Comparison of ENCODE assay signal across 17 cellular contexts in genomic region chr22:27378343-27378800, GRCh38.
A peak's percentile ranks its signal among the peaks of the same experiment; 100 is the strongest.
DNase-seq lines count a peak whose midpoint lies in the region; ATAC-seq and TF ChIP-seq lines count a peak whose summit lies in the region.
"Had no signal": no experiment of that assay in that cellular context is flagged by ENCODE, and none has a peak within 500 bp of the region (broad histone marks: within the 10 kb centered on the region; RNA-seq: fewer than 3 reads in every experiment).

No MANE protein-coding gene starts in this region.

- H3K9me2 ChIP-seq in GM23338 (ENCODE audit: insufficient read depth) (no peaks in the 10 kb centered on the region), PC-9 (ENCODE audit: insufficient read depth) (no peaks in the 10 kb centered on the region)

- H3K27ac Mint-ChIP-seq in GM23338 = no peak overlapping the region
- peak overlapping the region; percentile 14 for H3K27ac Mint-ChIP-seq in progenitor cell of endocrine pancreas
- H3K27ac Mint-ChIP-seq: endodermal cell had no signal

- no peak overlapping the region for H3K4me3 Mint-ChIP-seq in GM23338
- no peak overlapping the region for H3K4me3 Mint-ChIP-seq in progenitor cell of endocrine pancreas (ENCODE audit: low read depth)
- H3K4me3 Mint-ChIP-seq: endodermal cell had no signal

- H3K4me1 ChIP-seq in GM23338 (ENCODE audit: insufficient read depth) (peaks cover 2% of the 10 kb centered on the region; the same call in 1 of the 2 replicates), PC-9 (replicated peaks; ENCODE audit: insufficient read depth) (no peaks in the 10 kb centered on the region)

- intact Hi-C loops in PC-9 (cut with micrococcal nuclease; ENCODE audit: unreplicated experiment) = no loop called here

- CTCF ChIA-PET in PC-9 (lab: Charles Lee) = interaction anchor here (0.9 kb wide), 1 partner anchor 700 kb away, joined by 4 read pairs; no protein-coding TSS in a partner anchor

- DNase-seq in GM23338 (ENCODE audit: low spot score) (no peak), PC-9 (no peak), fibroblast of villous mesenchyme (ENCODE audit: low read depth) (peak; percentile 8), progenitor cell of endocrine pancreas (ENCODE audit: low spot score, unreplicated experiment) (no peak), NCI-H2107 (lab: John Stamatoyannopoulos, UW) (no peak), SK-N-DZ (ENCODE audit: low spot score) (no peak)
- DNase-seq: cerebellar nuclear complex, endodermal cell, HCEC 1CT, hippocampal formation, KG1, SIG-M5 had no signal

- ATAC-seq in GM23338 (peak; percentile 29; the same call in 1 of the 3 replicates), GM18498 (IDR thresholded peaks at IDR 0.05; ENCODE audit: unreplicated experiment) (no peak), GM19395 (IDR thresholded peaks at IDR 0.05; ENCODE audit: unreplicated experiment) (no peak)

- H3K36me3 Mint-ChIP-seq in GM23338 (ENCODE audit: low read depth) (no peaks in the 10 kb centered on the region), progenitor cell of endocrine pancreas (ENCODE audit: insufficient read depth) (no peaks in the 10 kb centered on the region)

- H3K4me1 Mint-ChIP-seq in GM23338 = peaks cover 19% of the 10 kb centered on the region
- H3K4me1 Mint-ChIP-seq in progenitor cell of endocrine pancreas (ENCODE audit: low read depth) = no peaks in the 10 kb centered on the region

- H3K27ac ChIP-seq in GM23338 (ENCODE audit: low read depth) = no peak overlapping the region
- H3K27ac ChIP-seq in PC-9 = no peak overlapping the region
- H3K27ac ChIP-seq: thoracic aorta had no signal

- no peaks in the 10 kb centered on the region for H3K27me3 ChIP-seq in GM23338 (ENCODE audit: insufficient read depth)
- no peaks in the 10 kb centered on the region for H3K27me3 ChIP-seq in PC-9 (ENCODE audit: insufficient read depth, low read depth)
- H3K27me3 ChIP-seq: ovary had no signal

- H3K9me3 ChIP-seq in PC-9 (ENCODE audit: insufficient read depth, low read depth) = no peaks in the 10 kb centered on the region
- H3K9me3 ChIP-seq: BE2C, ovary, thoracic aorta had no signal

- no TSS peak for BruUV-seq in PC-9 (replicated peaks; lab: Mats Ljungman, UMichigan)

- no peak for TF ChIP-seq CTCF in GM23338 (conservative IDR thresholded peaks at IDR 0.05; ENCODE audit: low read depth in 2 of 2)
- no peak for TF ChIP-seq CTCF in PC-9 (conservative IDR thresholded peaks at IDR 0.05)
- no peak for TF ChIP-seq CTCF in fibroblast of villous mesenchyme (IDR thresholded peaks at IDR 0.05; ENCODE audit: insufficient read depth, low read depth, low read length)
- no peak for TF ChIP-seq CTCF in progenitor cell of endocrine pancreas (IDR thresholded peaks at IDR 0.05; ENCODE audit: unreplicated experiment)

- H3F3A ChIP-seq in GM23338 (replicated peaks; ENCODE audit: low read depth) (no peaks in the 10 kb centered on the region), PC-9 (ENCODE audit: insufficient read depth, low read depth) (no peaks in the 10 kb centered on the region)

- H3K9me3 Mint-ChIP-seq in GM23338 (peaks cover 3% of the 10 kb centered on the region; the same call in 1 of the 3 replicates), progenitor cell of endocrine pancreas (ENCODE audit: low read depth) (peaks cover 11% of the 10 kb centered on the region)

- H3K36me3 ChIP-seq in GM23338 (ENCODE audit: insufficient read depth) (no peaks in the 10 kb centered on the region), PC-9 (ENCODE audit: low read depth) (no peaks in the 10 kb centered on the region)
- H3K36me3 ChIP-seq: BE2C, ovary, thoracic aorta had no signal

- H3K4me3 ChIP-seq in GM23338 (no peak overlapping the region), PC-9 (no peak overlapping the region), fibroblast of villous mesenchyme (ENCODE audit: low read depth, low read length) (no peak overlapping the region)
- H3K4me3 ChIP-seq: ovary, thoracic aorta had no signal

- H3K27me3 Mint-ChIP-seq in GM23338 (ENCODE audit: insufficient read depth, low read depth, poor library complexity) (peaks cover 7% of the 10 kb centered on the region), progenitor cell of endocrine pancreas (peaks cover 14% of the 10 kb centered on the region)

- H4K20me1 ChIP-seq in GM23338 (replicated peaks; ENCODE audit: insufficient read depth) = no peaks in the 10 kb centered on the region
- H4K20me1 ChIP-seq in PC-9 (ENCODE audit: insufficient read depth) = no peaks in the 10 kb centered on the region

- H3K79me2 ChIP-seq in GM23338 (replicated peaks; ENCODE audit: insufficient read depth) = no peaks in the 10 kb centered on the region
- H3K79me2 ChIP-seq in PC-9 (ENCODE audit: low read depth) = no peaks in the 10 kb centered on the region

- POLR2A ChIA-PET in PC-9 (lab: Charles Lee; ENCODE audit: unreplicated experiment) = no interaction called here

- H2AFZ ChIP-seq in GM23338 (peak overlapping the region; percentile 57; the same call in 1 of the 2 replicates), PC-9 (no peak overlapping the region)

- H3K4me2 ChIP-seq in GM23338 (no peak overlapping the region), PC-9 (0 out of 2 replicates have a peak overlapping the region, but pooled peaks have one; percentile 15)

TF ChIP-seq in GM23338, 12 proteins besides CTCF, POLR2A, EP300 and RAD21:
- TF ChIP-seq EZH2phosphoT487 (IDR thresholded peaks at IDR 0.05; ENCODE audit: unreplicated experiment) (no peak), CREB1 (CRISPR knock-in tag; IDR thresholded peaks at IDR 0.05; ENCODE audit: low read depth) (no peak), ETS1 (IDR thresholded peaks at IDR 0.05) (no peak)
